12 cellular contexts compared by ENCODE assay signal in genomic region chr2:213185147-213185822, GRCh38. TPM values are rescaled to one million over a fixed set of nuclear protein-coding genes. Genes with fewer than 3 reads are reported as not detected.
DNase-seq lines count a peak whose midpoint lies in the region; ATAC-seq and TF ChIP-seq lines count a peak whose summit lies in the region.
"Had no signal": no experiment of that assay in that cellular context is flagged by ENCODE, and none has a peak within 500 bp of the region (broad histone marks: within the 10 kb centered on the region; RNA-seq: fewer than 3 reads in every experiment).

No MANE protein-coding gene starts in this region.

- no peaks in the 10 kb centered on the region for H3K27me3 Mint-ChIP-seq in CD4-positive, alpha-beta memory T cell
- H3K27me3 Mint-ChIP-seq: activated naive CD4-positive, alpha-beta T cell treated with anti-CD3 and anti-CD28 coated beads, Interleukin-2, amount 10 ng/mL, durations not matched to agents 7 days and 5 days had no signal

- TF ChIP-seq CTCF in GM20000 (IDR thresholded peaks at IDR 0.05; ENCODE audit: extremely low read depth, missing control alignments): no peak

- no peak overlapping the region for H3K4me3 Mint-ChIP-seq in CD4-positive, alpha-beta memory T cell
- H3K4me3 Mint-ChIP-seq: activated naive CD4-positive, alpha-beta T cell treated with anti-CD3 and anti-CD28 coated beads, Interleukin-2, amount 10 ng/mL, durations not matched to agents 7 days and 5 days had no signal

- peak; percentile 16 for DNase-seq in GM20000 (ENCODE audit: low spot score)
- DNase-seq in CD4-positive, alpha-beta memory T cell: no peak
- DNase-seq in activated naive CD4-positive, alpha-beta T cell treated with anti-CD3 and anti-CD28 coated beads, Interleukin-2, amount 50 U/mL, for 72 hours (ENCODE audit: low spot score in 2 of 2): no peak
- no peak for DNase-seq in NCI-H1048 (lab: John Stamatoyannopoulos, UW)
- DNase-seq in NCI-H510A (lab: John Stamatoyannopoulos, UW): no peak
- DNase-seq: activated CD4-positive, alpha-beta T cell treated with anti-CD3 and anti-CD28 coated beads, Interleukin-2, amount 50 U/mL, for 1 hour; activated naive CD4-positive, alpha-beta T cell treated with anti-CD3 and anti-CD28 coated beads, Interleukin-2, amount 10 ng/mL, durations not matched to agents 7 days and 5 days; NCI-H345 had no signal

- POLR2A ChIA-PET in CD4-positive, alpha-beta memory T cell (lab: Charles Lee; ENCODE audit: partially characterized antibody): no interaction called here

- no peaks in the 10 kb centered on the region for H3K27me3 ChIP-seq in CD4-positive, alpha-beta memory T cell (ENCODE audit: insufficient read depth, low read length)

- CTCF ChIA-PET in CD4-positive, alpha-beta memory T cell (lab: Charles Lee; ENCODE audit: partially characterized antibody): no interaction called here

- intact Hi-C loops in CD4-positive, alpha-beta memory T cell (cut with micrococcal nuclease): no loop called here

- ATAC-seq in GM18505 (IDR thresholded peaks at IDR 0.05; ENCODE audit: unreplicated experiment) (peak; percentile 97), HG02885 (IDR thresholded peaks at IDR 0.05; ENCODE audit: poor library complexity, unreplicated experiment) (peak; percentile 94), HG03558 (IDR thresholded peaks at IDR 0.05; ENCODE audit: extremely low read depth, unreplicated experiment) (peak; percentile 98)
- no peak for ATAC-seq in activated naive CD4-positive, alpha-beta T cell treated with anti-CD3 and anti-CD28 coated beads, Interleukin-2, amount 50 U/mL, for 72 hours

- H3K4me1 Mint-ChIP-seq in CD4-positive, alpha-beta memory T cell: no peaks in the 10 kb centered on the region
- H3K4me1 Mint-ChIP-seq: activated naive CD4-positive, alpha-beta T cell treated with anti-CD3 and anti-CD28 coated beads, Interleukin-2, amount 10 ng/mL, durations not matched to agents 7 days and 5 days had no signal

- no peaks in the 10 kb centered on the region for H3K36me3 ChIP-seq in CD4-positive, alpha-beta memory T cell (ENCODE audit: insufficient read depth, low read length)
- H3K36me3 ChIP-seq: HAP-1 had no signal

- no peak for TF ChIP-seq POLR2A in GM18505 (IDR thresholded peaks at IDR 0.05; ENCODE audit: borderline replicate concordance, extremely low read depth, insufficient read depth, insufficient read length)

- H3K9me3 ChIP-seq in CD4-positive, alpha-beta memory T cell (ENCODE audit: control insufficient read depth in 1 of 2, low read length in 2 of 2): no peaks in the 10 kb centered on the region
- H3K9me3 ChIP-seq: HAP-1 had no signal

- H3K9me3 Mint-ChIP-seq in CD4-positive, alpha-beta memory T cell: peaks cover 0 to 2% (median 0%) of the 10 kb centered on the region in 8 donors
- no peaks in the 10 kb centered on the region for H3K9me3 Mint-ChIP-seq in activated naive CD4-positive, alpha-beta T cell treated with anti-CD3 and anti-CD28 coated beads, Interleukin-2, amount 50 U/mL, for 72 hours
- H3K9me3 Mint-ChIP-seq: activated naive CD4-positive, alpha-beta T cell treated with anti-CD3 and anti-CD28 coated beads, Interleukin-2, amount 10 ng/mL, durations not matched to agents 7 days and 5 days had no signal

- no peaks in the 10 kb centered on the region for H3K36me3 Mint-ChIP-seq in CD4-positive, alpha-beta memory T cell
- no peaks in the 10 kb centered on the region for H3K36me3 Mint-ChIP-seq in activated naive CD4-positive, alpha-beta T cell treated with anti-CD3 and anti-CD28 coated beads, Interleukin-2, amount 50 U/mL, for 72 hours
- H3K36me3 Mint-ChIP-seq: activated naive CD4-positive, alpha-beta T cell treated with anti-CD3 and anti-CD28 coated beads, Interleukin-2, amount 10 ng/mL, durations not matched to agents 7 days and 5 days had no signal

- H3K4me1 ChIP-seq in CD4-positive, alpha-beta memory T cell (ENCODE audit: insufficient read depth, low read length): no peaks in the 10 kb centered on the region

- H3K4me3 ChIP-seq in CD4-positive, alpha-beta memory T cell (ENCODE audit: low read length in 2 of 2): no peak overlapping the region
- H3K4me3 ChIP-seq: HAP-1 had no signal

- H3K27ac ChIP-seq in CD4-positive, alpha-beta memory T cell (ENCODE audit: low read depth, low read length): no peak overlapping the region

- H3K27ac Mint-ChIP-seq in CD4-positive, alpha-beta memory T cell: no peak overlapping the region
- H3K27ac Mint-ChIP-seq in activated naive CD4-positive, alpha-beta T cell treated with anti-CD3 and anti-CD28 coated beads, Interleukin-2, amount 50 U/mL, for 72 hours: no peak overlapping the region
- H3K27ac Mint-ChIP-seq: activated naive CD4-positive, alpha-beta T cell treated with anti-CD3 and anti-CD28 coated beads, Interleukin-2, amount 10 ng/mL, durations not matched to agents 7 days and 5 days had no signal

RNA-seq across cellular contexts. Expression of gene IKZF2, which starts 33.9 kb away (rescaled TPM):
- 10 to 100 TPM; 13.2 to 15.0 TPM for total RNA-seq in CD4-positive, alpha-beta memory T cell
- polyA plus RNA-seq in CD4-positive, alpha-beta memory T cell: under 1 TPM; 0.14 to 0.67 TPM
- total RNA-seq in activated naive CD4-positive, alpha-beta T cell treated with anti-CD3 and anti-CD28 coated beads, Interleukin-2, amount 50 U/mL, for 72 hours: 1 to 10 TPM; 1.8 to 8.9 TPM

Comparison
In these comparisons a context has a peak if more than half of its experiments do, and no peak if none do; other contexts are left out.
1. ATAC-seq: peak in GM18505 (single experiment), HG02885 (single experiment) and HG03558 (single experiment); none in activated naive CD4-positive, alpha-beta T cell treated with anti-CD3 and anti-CD28 coated beads, Interleukin-2, amount 50 U/mL, for 72 hours (0 of 2).